ENCODE assay signal across 8 cellular contexts in genomic region chr2:46915281-46915810, GRCh38. TPM values are rescaled to one million over a fixed set of nuclear protein-coding genes. Genes with fewer than 3 reads are reported as not detected.
DNase-seq lines count a peak whose midpoint lies in the region; ATAC-seq and TF ChIP-seq lines count a peak whose summit lies in the region.

Gene MCFD2, minus strand, starts transcription at chr2:46915806. Its CDS starts 6,635 bp downstream, at chr2:46909171.

- ATAC-seq in GM21825 (IDR thresholded peaks at IDR 0.05; ENCODE audit: unreplicated experiment), result peak; percentile 22
- peak; percentile 41 for ATAC-seq in left colon
- ATAC-seq in stimulated activated naive CD8-positive, alpha-beta T cell treated with anti-CD3 and anti-CD28 coated beads, Interleukin-15, Interleukin-2, amounts not matched to agents 100 U/mL and 50 U/mL, for 24 hours, result no peak
- ATAC-seq in GM18870 (IDR thresholded peaks at IDR 0.05; ENCODE audit: unreplicated experiment), result no peak

- intact Hi-C loops in left colon (cut with DNase I, micrococcal nuclease), result loop anchor here in 1 of 2 donors (10.0 kb wide), 1 partner anchor 409 kb away; no protein-coding TSS in a partner anchor

- no peak for TF ChIP-seq CTCF in NB4 (IDR thresholded peaks at IDR 0.05; ENCODE audit: low read depth, low read length)

- peak within 1 kb of the TSS; percentile 97 for H3K4me3 ChIP-seq in NB4 (ENCODE audit: low read depth, low read length)

- peak; percentile 42 for DNase-seq in COLO668 (lab: John Stamatoyannopoulos, UW; ENCODE audit: unreplicated experiment)
- no peak for DNase-seq in NB4 (ENCODE audit: low read depth)
- peak; percentile 20 for DNase-seq in cerebellar cortex (ENCODE audit: low spot score)
- peak; percentile 39 to 52 for DNase-seq in left colon
- peak; percentile 26 for DNase-seq in stimulated activated naive CD8-positive, alpha-beta T cell treated with anti-CD3 and anti-CD28 coated beads, Interleukin-15, Interleukin-2, amounts not matched to agents 100 U/mL and 50 U/mL, for 24 hours
- no peak for DNase-seq in NCI-H226

- TF ChIP-seq POLR2A in NB4 (IDR thresholded peaks at IDR 0.05; ENCODE audit: extremely low read depth, insufficient read length), result no peak

RNA-seq across cellular contexts. Expression of gene MCFD2, which starts in this region (rescaled TPM):
- total RNA-seq in left colon, result 10 to 100 TPM; 41.2 to 41.7 TPM

Comparison
In these comparisons a context has a peak if more than half of its experiments do, and no peak if none do; other contexts are left out.
1. DNase-seq: peak in COLO668 (single experiment), cerebellar cortex (single experiment), left colon (2 of 2) and stimulated activated naive CD8-positive, alpha-beta T cell treated with anti-CD3 and anti-CD28 coated beads, Interleukin-15, Interleukin-2, amounts not matched to agents 100 U/mL and 50 U/mL, for 24 hours (single experiment); none in NB4 (single experiment) and NCI-H226 (single experiment).
2. ATAC-seq: peak in GM21825 (single experiment) and left colon (single experiment); none in stimulated activated naive CD8-positive, alpha-beta T cell treated with anti-CD3 and anti-CD28 coated beads, Interleukin-15, Interleukin-2, amounts not matched to agents 100 U/mL and 50 U/mL, for 24 hours (single experiment) and GM18870 (single experiment).